11 cellular contexts compared by ENCODE assay signal in the genomic region with DNA sequence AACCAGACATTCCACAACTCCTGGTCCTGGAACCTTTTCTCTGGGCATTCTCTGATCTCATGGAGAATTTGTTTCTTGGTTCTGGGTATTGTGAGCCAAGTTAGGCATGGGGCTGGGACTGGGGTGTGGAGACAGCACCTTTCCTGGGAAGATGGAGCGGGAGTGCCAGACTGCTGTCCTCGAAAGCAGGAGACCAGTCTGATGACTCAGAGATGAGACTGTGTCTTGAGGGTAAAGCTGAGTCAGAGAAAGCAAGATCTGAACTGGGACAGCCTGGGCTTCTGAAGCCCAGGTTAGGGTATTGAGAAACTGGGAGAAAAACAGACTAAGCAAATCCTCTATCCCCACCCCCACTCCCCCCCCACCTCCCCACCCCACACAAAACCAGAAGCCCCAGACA. TPM values are rescaled to one million over a fixed set of nuclear protein-coding genes. Genes with fewer than 3 reads are reported as not detected.
A peak's percentile ranks its signal among the peaks of the same experiment; 100 is the strongest.
DNase-seq lines count a peak whose midpoint lies in the region; ATAC-seq, FAIRE-seq and TF ChIP-seq lines count a peak whose summit lies in the region.
"Had no signal": no experiment of that assay in that cellular context is flagged by ENCODE, and none has a peak within 500 bp of the region (broad histone marks: within the 10 kb centered on the region; RNA-seq: fewer than 3 reads in every experiment).

No MANE protein-coding gene starts in this region.

- H3K27me3 ChIP-seq in astrocyte (ENCODE audit: insufficient read depth, low read length) (peaks cover 33% of the 10 kb centered on the region), keratinocyte (ENCODE audit: control insufficient read depth, extremely low read depth, insufficient read depth, low read length) (peaks cover 25% of the 10 kb centered on the region)

- POLR2A ChIA-PET in activated CD4-positive, alpha-beta memory T cell treated with anti-CD3 and anti-CD28 coated beads for 36 hours (lab: Charles Lee), result no interaction called here

- H4K20me1 ChIP-seq in astrocyte (ENCODE audit: insufficient read depth, low read length), result no peaks in the 10 kb centered on the region
- no peaks in the 10 kb centered on the region for H4K20me1 ChIP-seq in keratinocyte (ENCODE audit: control insufficient read depth, extremely low read depth, insufficient read depth, low read length)

- H2AFZ ChIP-seq in astrocyte (ENCODE audit: low read depth, low read length), result no peak overlapping the region
- H2AFZ ChIP-seq in keratinocyte (ENCODE audit: control insufficient read depth, low read length), result no peak overlapping the region

- H3K4me1 ChIP-seq in astrocyte (ENCODE audit: insufficient read depth, low read length), result peaks cover 23% of the 10 kb centered on the region
- peaks cover 30% of the 10 kb centered on the region for H3K4me1 ChIP-seq in keratinocyte (ENCODE audit: control insufficient read depth, extremely low read depth, insufficient read depth, low read length)

- H3K36me3 Mint-ChIP-seq in astrocyte (ENCODE audit: low read depth, unreplicated experiment), result no peaks in the 10 kb centered on the region
- H3K36me3 Mint-ChIP-seq in activated CD4-positive, alpha-beta memory T cell treated with anti-CD3 and anti-CD28 coated beads for 36 hours, result no peaks in the 10 kb centered on the region
- H3K36me3 Mint-ChIP-seq: CD8-positive, alpha-beta T cell; naive B cell had no signal

- DNase-seq in AG09309 (ENCODE audit: low read depth) (peak; percentile 41), HS-5 (ENCODE audit: low read depth) (peak; percentile 53), astrocyte (ENCODE audit: low read depth) (peak; percentile 84), keratinocyte (ENCODE audit: low read depth, low spot score) (peak; percentile 82), NCI-H1105 treated with DMSO at 0.1 percent for 48 hours (lab: John Stamatoyannopoulos, UW) (no peak), NCI-H1092 treated with DMSO at 0.1 percent for 48 hours (lab: John Stamatoyannopoulos, UW) (no peak)
- no peak for DNase-seq in activated CD4-positive, alpha-beta memory T cell treated with anti-CD3 and anti-CD28 coated beads for 36 hours
- DNase-seq: CD8-positive, alpha-beta T cell; naive B cell; NCI-H748 treated with DMSO at 0.1 percent for 48 hours had no signal

- H3K9me3 Mint-ChIP-seq in astrocyte (ENCODE audit: unreplicated experiment), result peaks cover 3% of the 10 kb centered on the region
- H3K9me3 Mint-ChIP-seq in activated CD4-positive, alpha-beta memory T cell treated with anti-CD3 and anti-CD28 coated beads for 36 hours, result no peaks in the 10 kb centered on the region
- H3K9me3 Mint-ChIP-seq: CD8-positive, alpha-beta T cell; naive B cell had no signal

- CTCF ChIA-PET in activated CD4-positive, alpha-beta memory T cell treated with anti-CD3 and anti-CD28 coated beads for 36 hours (lab: Charles Lee), result no interaction called here

- peak overlapping the region; percentile 93 for H3K27ac Mint-ChIP-seq in astrocyte (ENCODE audit: unreplicated experiment)
- H3K27ac Mint-ChIP-seq in activated CD4-positive, alpha-beta memory T cell treated with anti-CD3 and anti-CD28 coated beads for 36 hours, result no peak overlapping the region
- H3K27ac Mint-ChIP-seq: CD8-positive, alpha-beta T cell; naive B cell had no signal

- H3K79me2 ChIP-seq in astrocyte (ENCODE audit: insufficient read depth, low read length), result no peaks in the 10 kb centered on the region
- no peaks in the 10 kb centered on the region for H3K79me2 ChIP-seq in keratinocyte (ENCODE audit: control insufficient read depth, insufficient read depth, low read length)

- H3K4me3 Mint-ChIP-seq in astrocyte (ENCODE audit: unreplicated experiment), result no peak overlapping the region
- no peak overlapping the region for H3K4me3 Mint-ChIP-seq in activated CD4-positive, alpha-beta memory T cell treated with anti-CD3 and anti-CD28 coated beads for 36 hours
- H3K4me3 Mint-ChIP-seq: CD8-positive, alpha-beta T cell; naive B cell had no signal

- H3K9ac ChIP-seq in astrocyte (ENCODE audit: low read length), result no peak overlapping the region
- no peak overlapping the region for H3K9ac ChIP-seq in keratinocyte (ENCODE audit: control insufficient read depth, extremely low read depth, insufficient read depth, low read length)

- peaks cover 11% of the 10 kb centered on the region for H3K27me3 Mint-ChIP-seq in astrocyte (ENCODE audit: low read depth, unreplicated experiment)
- H3K27me3 Mint-ChIP-seq in activated CD4-positive, alpha-beta memory T cell treated with anti-CD3 and anti-CD28 coated beads for 36 hours, result peaks cover 37% of the 10 kb centered on the region

- H3K4me3 ChIP-seq in AG09309 (ENCODE audit: control insufficient read depth, low read depth, low read length) (no peak overlapping the region), astrocyte (ENCODE audit: insufficient read depth, low read depth, low read length) (no peak overlapping the region), keratinocyte (ENCODE audit: control insufficient read depth in 2 of 3, extremely low read depth in 1 of 3, insufficient read depth in 2 of 3, low read depth in 1 of 3, low read length in 3 of 3) (no peak overlapping the region)

- H3K9me1 ChIP-seq in keratinocyte (ENCODE audit: control insufficient read depth, extremely low read depth, insufficient read depth, low read length), result no peaks in the 10 kb centered on the region

- H3K4me1 Mint-ChIP-seq in astrocyte (ENCODE audit: low read depth, unreplicated experiment), result peaks cover 24% of the 10 kb centered on the region
- H3K4me1 Mint-ChIP-seq in activated CD4-positive, alpha-beta memory T cell treated with anti-CD3 and anti-CD28 coated beads for 36 hours (ENCODE audit: low read depth), result no peaks in the 10 kb centered on the region

- dilution Hi-C loops in keratinocyte (cut with MboI; ENCODE audit: extremely low pct_ligation_motif_present, low sequenced_read_pairs), result no loop called here

- ATAC-seq in HG02981 (IDR thresholded peaks at IDR 0.05; ENCODE audit: unreplicated experiment), result no peak
- ATAC-seq: CD8-positive, alpha-beta T cell had no signal

- H3K4me2 ChIP-seq in astrocyte (ENCODE audit: low read length) (peak overlapping the region; percentile 40), keratinocyte (ENCODE audit: control insufficient read depth, extremely low read depth, insufficient read depth, low read depth, low read length) (peak overlapping the region; percentile 60)

- no peak for TF ChIP-seq CTCF in AG09309 (IDR thresholded peaks at IDR 0.05; ENCODE audit: control insufficient read depth, insufficient read depth, low read depth, low read length, missing control alignments)
- TF ChIP-seq CTCF in astrocyte (IDR thresholded peaks at IDR 0.05; ENCODE audit: insufficient read depth, low read depth, low read length), result no peak
- TF ChIP-seq CTCF in keratinocyte (optimal IDR thresholded peaks at IDR 0.05 in 1 of 3, IDR thresholded peaks at IDR 0.05 in 1 of 3, conservative IDR thresholded peaks at IDR 0.05 in 1 of 3; ENCODE audit: extremely low read depth in 1 of 3, insufficient read depth in 2 of 3, low read length in 3 of 3), result no peak

- intact Hi-C loops in activated CD4-positive, alpha-beta memory T cell treated with anti-CD3 and anti-CD28 coated beads for 36 hours (cut with micrococcal nuclease), result no loop called here

- H3K36me3 ChIP-seq in astrocyte (ENCODE audit: insufficient read depth, low read length) (no peaks in the 10 kb centered on the region), keratinocyte (ENCODE audit: control insufficient read depth in 2 of 2, extremely low read depth in 1 of 2, insufficient read depth in 2 of 2, low read length in 2 of 2) (no peaks in the 10 kb centered on the region)

- H3K9me3 ChIP-seq in astrocyte (ENCODE audit: insufficient read depth, low read depth, low read length), result no peaks in the 10 kb centered on the region
- H3K9me3 ChIP-seq in keratinocyte (ENCODE audit: control insufficient read depth, low read depth, low read length), result no peaks in the 10 kb centered on the region

- peak; percentile 72 for FAIRE-seq in astrocyte (lab: Jason Lieb, UNC)
- FAIRE-seq in keratinocyte (lab: Jason Lieb, UNC), result peak; percentile 99

- H3K27ac ChIP-seq in astrocyte (ENCODE audit: low read depth, low read length) (no peak overlapping the region), keratinocyte (ENCODE audit: control insufficient read depth, insufficient read depth, low read length) (no peak overlapping the region)

RNA-seq across cellular contexts. Expression of gene KANK4, which starts 2.2 kb away (rescaled TPM):
- total RNA-seq in astrocyte, result 8.5 and 14.5 TPM in 2 replicates
- polyA plus RNA-seq in keratinocyte, result 0.92 to 8.5 TPM (median 2.1 TPM) in 3 replicates
- polyA plus RNA-seq in keratinocyte (2011; ENCODE audit: low read depth), result 0.95 TPM
- 2.9 and 3.6 TPM in 2 replicates for polyA plus RNA-seq in keratinocyte (2011; cell fraction: cytosol; rRNA removed)
- polyA plus RNA-seq in keratinocyte (2011; cell fraction: nucleus; rRNA removed), result 7.6 and 8.3 TPM in 2 replicates
- polyA plus RNA-seq in keratinocyte (2012; ENCODE audit: low replicate concordance), result 0.96 and 1.2 TPM in 2 replicates
- polyA minus RNA-seq in keratinocyte, result 1.7 to 11.1 TPM (median 4.2 TPM) in 3 replicates
- 2.7 TPM for polyA minus RNA-seq in keratinocyte (2011; cell fraction: cytosol; rRNA and poly(A)+ RNA removed)
- 8.2 and 13.7 TPM in 2 replicates for polyA minus RNA-seq in keratinocyte (2011; cell fraction: nucleus; rRNA and poly(A)+ RNA removed)
- total RNA-seq in activated CD4-positive, alpha-beta memory T cell treated with anti-CD3 and anti-CD28 coated beads for 36 hours, result not detected
- total RNA-seq: CD8-positive, alpha-beta T cell had no signal

Comparison
In these comparisons a context has a peak if more than half of its experiments do, and no peak if none do; other contexts are left out.
1. DNase-seq: peak in AG09309 (single experiment), HS-5 (single experiment), astrocyte (single experiment) and keratinocyte (single experiment); none in NCI-H1105 treated with DMSO at 0.1 percent for 48 hours (single experiment), activated CD4-positive, alpha-beta memory T cell treated with anti-CD3 and anti-CD28 coated beads for 36 hours (single experiment) and NCI-H1092 treated with DMSO at 0.1 percent for 48 hours (single experiment).